Comparison of ENCODE assay signal across 1 cellular context in genomic region chr17:42679492-42680330, GRCh38.
A peak's percentile ranks its signal among the peaks of the same experiment; 100 is the strongest.
TF ChIP-seq lines count a peak whose summit lies in the region.

No MANE protein-coding gene starts in this region.

TF ChIP-seq in K562, 482 proteins besides CTCF, POLR2A, EP300 and RAD21 (continued from another document and continues in another):
- TF ChIP-seq CHD7 (IDR thresholded peaks at IDR 0.05; ENCODE audit: low read depth, low read length) (no peak), GTF2B (IDR thresholded peaks at IDR 0.05; ENCODE audit: extremely low read depth, insufficient read length) (no peak), ZNF766 (CRISPR knock-in tag; conservative IDR thresholded peaks at IDR 0.05) (no peak), ZC3H4 (CRISPR knock-in tag; IDR thresholded peaks at IDR 0.05; ENCODE audit: borderline replicate concordance) (no peak), STAT6 (CRISPR knock-in tag; IDR thresholded peaks at IDR 0.05) (no peak), ZKSCAN1 (IDR thresholded peaks at IDR 0.05; ENCODE audit: low read depth, low read length) (no peak), E2F6 (IDR thresholded peaks at IDR 0.05; ENCODE audit: borderline replicate concordance in 1 of 2, extremely low read depth in 1 of 2, insufficient read depth in 1 of 2, insufficient read length in 1 of 2, low read depth in 1 of 2, low read length in 1 of 2, poor library complexity in 1 of 2, severe bottlenecking in 1 of 2) (peak; percentile 90 to 93), HIVEP1 (CRISPR knock-in tag; IDR thresholded peaks at IDR 0.05) (no peak), MLLT1 (IDR thresholded peaks at IDR 0.05) (peak in 1 of 2 experiments; percentile 61; a peak in 2 of 4 replicates), DDX20 (tag; IDR thresholded peaks at IDR 0.05; ENCODE audit: low read depth) (no peak), ZNF277 (CRISPR knock-in tag; IDR thresholded peaks at IDR 0.05; ENCODE audit: borderline replicate concordance) (no peak), PPARD (CRISPR knock-in tag; IDR thresholded peaks at IDR 0.05) (0 out of 2 replicates have a peak, but pooled peaks have one; percentile 25), PYGO2 (tag; IDR thresholded peaks at IDR 0.05) (no peak), HDAC1 (IDR thresholded peaks at IDR 0.05) (no peak), BRF1 (IDR thresholded peaks at IDR 0.05; ENCODE audit: borderline replicate concordance, extremely low read depth, insufficient read length) (no peak), ZNF436 (CRISPR knock-in tag; IDR thresholded peaks at IDR 0.05) (no peak), ZNF507 (tag; conservative IDR thresholded peaks at IDR 0.05) (no peak), ZNF79 (CRISPR knock-in tag; IDR thresholded peaks at IDR 0.05; ENCODE audit: low read depth) (no peak), ZNF511 (CRISPR knock-in tag; IDR thresholded peaks at IDR 0.05) (peak; percentile 94), ZFP91 (CRISPR knock-in tag; IDR thresholded peaks at IDR 0.05) (peak; percentile 68; the same call in 1 of the 2 replicates), ZNF263 (CRISPR knock-in tag; IDR thresholded peaks at IDR 0.05; ENCODE audit: borderline replicate concordance) (peak; percentile 75), ZNF23 (CRISPR knock-in tag; IDR thresholded peaks at IDR 0.05) (no peak), PBX2 (CRISPR knock-in tag; IDR thresholded peaks at IDR 0.05; ENCODE audit: low read depth) (no peak), PBX2 (tag; conservative IDR thresholded peaks at IDR 0.05; ENCODE audit: low read depth) (no peak), JUN (IDR thresholded peaks at IDR 0.05; ENCODE audit: borderline replicate concordance, low read depth, low read length) (no peak), JUN (CRISPR knock-in tag; IDR thresholded peaks at IDR 0.05; ENCODE audit: borderline replicate concordance) (peak; percentile 60; the same call in 1 of the 2 replicates), ZNF785 (CRISPR knock-in tag; IDR thresholded peaks at IDR 0.05) (no peak), MXI1 (IDR thresholded peaks at IDR 0.05; ENCODE audit: low read depth, low read length) (no peak), USF2 (CRISPR knock-in tag; IDR thresholded peaks at IDR 0.05) (no peak), TEAD2 (tag; IDR thresholded peaks at IDR 0.05) (no peak), PHB2 (IDR thresholded peaks at IDR 0.05; ENCODE audit: low read depth) (no peak), ZBTB17 (CRISPR knock-in tag; IDR thresholded peaks at IDR 0.05) (0 out of 2 replicates have a peak, but pooled peaks have one; percentile 30)
